ENCODE assay signal across 1 cellular context in the genomic region with DNA sequence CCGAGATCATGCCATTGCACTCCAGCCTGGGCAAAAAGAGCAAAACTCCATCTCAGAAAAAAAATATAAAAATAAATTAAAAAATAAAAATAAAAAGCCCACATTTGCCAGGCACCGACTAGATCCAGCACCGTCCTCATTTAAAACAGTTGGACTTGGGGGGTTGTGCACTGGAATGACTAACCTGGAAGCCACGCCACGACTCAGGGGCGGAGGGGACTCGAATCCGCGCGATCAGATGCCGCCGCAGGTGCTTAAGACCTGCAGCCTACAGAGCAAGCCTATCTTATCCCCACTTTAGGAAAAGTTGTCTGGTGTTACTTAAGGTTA.
A peak's percentile ranks its signal among the peaks of the same experiment; 100 is the strongest.
TF ChIP-seq lines count a peak whose summit lies in the region.

No MANE protein-coding gene starts in this region.

TF ChIP-seq in HEK293, 187 proteins besides CTCF, POLR2A, EP300 and RAD21 (continued from another document):
- TF ChIP-seq ZNF707 (tag by site-specific recombination; IDR thresholded peaks at IDR 0.05) (no peak), WT1 (tag by site-specific recombination; IDR thresholded peaks at IDR 0.05) (no peak), ZNF670 (tag by site-specific recombination; IDR thresholded peaks at IDR 0.05; ENCODE audit: low read depth) (no peak), ZNF266 (tag by site-specific recombination; IDR thresholded peaks at IDR 0.05; ENCODE audit: low read depth) (no peak), ZNF423 (tag by site-specific recombination; IDR thresholded peaks at IDR 0.05) (no peak), ZNF146 (tag by site-specific recombination; IDR thresholded peaks at IDR 0.05) (no peak), ZNF626 (tag by site-specific recombination; IDR thresholded peaks at IDR 0.05) (no peak), TRIM28 (IDR thresholded peaks at IDR 0.05; ENCODE audit: borderline replicate concordance, low read length) (no peak), ZNF10 (tag by site-specific recombination; IDR thresholded peaks at IDR 0.05) (0 out of 2 replicates have a peak, but pooled peaks have one; percentile 51), ZNF660 (tag by site-specific recombination; IDR thresholded peaks at IDR 0.05) (0 out of 2 replicates have a peak, but pooled peaks have one; percentile 49), ZBTB20 (tag by site-specific recombination; IDR thresholded peaks at IDR 0.05) (no peak), ZNF776 (tag by site-specific recombination; IDR thresholded peaks at IDR 0.05; ENCODE audit: borderline replicate concordance) (no peak), ZSCAN23 (tag by site-specific recombination; IDR thresholded peaks at IDR 0.05) (no peak), SCRT2 (tag by site-specific recombination; IDR thresholded peaks at IDR 0.05) (no peak), ZNF692 (tag by site-specific recombination; IDR thresholded peaks at IDR 0.05) (no peak), KLF17 (tag by site-specific recombination; IDR thresholded peaks at IDR 0.05) (peak; percentile 41; the same call in 1 of the 2 replicates), MYNN (tag by site-specific recombination; IDR thresholded peaks at IDR 0.05; ENCODE audit: borderline replicate concordance) (no peak), ZNF701 (tag by site-specific recombination; IDR thresholded peaks at IDR 0.05) (no peak), ZNF449 (tag by site-specific recombination; IDR thresholded peaks at IDR 0.05) (no peak), ZNF19 (tag by site-specific recombination; IDR thresholded peaks at IDR 0.05; ENCODE audit: low read depth) (no peak), ZNF112 (tag by site-specific recombination; IDR thresholded peaks at IDR 0.05) (no peak), HOXD13 (CRISPR knock-in tag; IDR thresholded peaks at IDR 0.05; ENCODE audit: borderline replicate concordance) (no peak), ZNF596 (tag by site-specific recombination; IDR thresholded peaks at IDR 0.05) (no peak)
- TF ChIP-seq, protein P1, sequence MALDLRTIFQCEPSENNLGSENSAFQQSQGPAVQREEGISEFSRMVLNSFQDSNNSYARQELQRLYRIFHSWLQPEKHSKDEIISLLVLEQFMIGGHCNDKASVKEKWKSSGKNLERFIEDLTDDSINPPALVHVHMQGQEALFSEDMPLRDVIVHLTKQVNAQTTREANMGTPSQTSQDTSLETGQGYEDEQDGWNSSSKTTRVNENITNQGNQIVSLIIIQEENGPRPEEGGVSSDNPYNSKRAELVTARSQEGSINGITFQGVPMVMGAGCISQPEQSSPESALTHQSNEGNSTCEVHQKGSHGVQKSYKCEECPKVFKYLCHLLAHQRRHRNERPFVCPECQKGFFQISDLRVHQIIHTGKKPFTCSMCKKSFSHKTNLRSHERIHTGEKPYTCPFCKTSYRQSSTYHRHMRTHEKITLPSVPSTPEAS (tag by site-specific recombination; IDR thresholded peaks at IDR 0.05), result no peak
